8 cellular contexts compared by ENCODE assay signal in the genomic region with DNA sequence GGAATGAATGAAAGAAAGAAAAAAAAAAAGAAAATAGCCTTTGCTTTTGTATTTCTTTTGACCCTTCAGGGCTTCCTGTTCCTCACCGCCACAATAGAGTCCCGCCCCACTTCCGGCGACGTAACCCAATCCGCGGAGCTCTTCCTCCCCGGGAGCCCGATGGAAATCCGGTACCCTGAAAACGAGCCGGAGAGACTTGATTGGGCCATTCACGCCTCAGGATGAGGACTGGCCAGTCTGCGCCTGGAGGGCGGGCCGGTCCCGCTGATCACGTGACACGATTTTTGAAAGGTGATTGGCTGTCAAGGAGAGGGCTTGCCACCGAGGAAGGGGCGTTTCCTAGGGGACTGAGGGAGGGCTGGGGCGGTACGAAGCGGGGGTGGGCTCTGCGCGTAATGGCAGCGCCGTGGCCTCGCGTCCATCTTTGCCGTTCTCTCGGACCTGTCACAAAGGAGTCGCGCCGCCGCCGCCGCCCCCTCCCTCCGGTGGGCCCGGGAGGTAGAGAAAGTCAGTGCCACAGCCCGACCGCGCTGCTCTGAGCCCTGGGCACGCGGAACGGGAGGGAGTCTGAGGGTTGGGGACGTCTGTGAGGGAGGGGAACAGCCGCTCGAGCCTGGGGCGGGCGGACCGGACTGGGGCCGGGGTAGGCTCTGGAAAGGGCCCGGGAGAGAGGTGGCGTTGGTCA. TPM values are rescaled to one million over a fixed set of nuclear protein-coding genes. Genes with fewer than 3 reads are reported as not detected.
DNase-seq lines count a peak whose midpoint lies in the region; ATAC-seq and TF ChIP-seq lines count a peak whose summit lies in the region.

A gene with protein sequence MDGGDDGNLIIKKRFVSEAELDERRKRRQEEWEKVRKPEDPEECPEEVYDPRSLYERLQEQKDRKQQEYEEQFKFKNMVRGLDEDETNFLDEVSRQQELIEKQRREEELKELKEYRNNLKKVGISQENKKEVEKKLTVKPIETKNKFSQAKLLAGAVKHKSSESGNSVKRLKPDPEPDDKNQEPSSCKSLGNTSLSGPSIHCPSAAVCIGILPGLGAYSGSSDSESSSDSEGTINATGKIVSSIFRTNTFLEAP (minus strand): TSS at position 95 of the 685 bp plus-strand sequence. CDS start 12,185 bp downstream, outside the sequence.
A gene (plus strand): TSS at position 385 of the 685 bp plus-strand sequence. CDS start 18,330 bp downstream, outside the sequence.

- intact Hi-C loops in spleen (cut with DNase I; ENCODE audit: low total_unique reads): no loop called here

- DNase-seq in AG09309 (ENCODE audit: low read depth) (peak; percentile 98), NCI-H446 (lab: John Stamatoyannopoulos, UW) (peak; percentile 88 to 97), inferior parietal cortex (ENCODE audit: extremely low spot score) (peak; percentile 100), spleen (peak; percentile 99)
- peak; percentile 99 for DNase-seq in activated CD4-positive, CD25-positive, alpha-beta regulatory T cell treated with anti-CD3 and anti-CD28 coated beads, Interleukin-2, amount 50 U/mL, for 16 hours (ENCODE audit: low read depth, low spot score)
- DNase-seq in central memory CD8-positive, alpha-beta T cell (ENCODE audit: low spot score in 2 of 2): peak; percentile 96 to 100

- H3K36me3 Mint-ChIP-seq in central memory CD8-positive, alpha-beta T cell (ENCODE audit: insufficient read depth): peaks cover 15% of the 10 kb centered on the region

- peaks cover 19 to 88% (median 62%) of the 10 kb centered on the region in 6 donors for H3K4me1 ChIP-seq in spleen

- no peaks in the 10 kb centered on the region for H3K27me3 Mint-ChIP-seq in central memory CD8-positive, alpha-beta T cell

- peaks cover 56% of the 10 kb centered on the region for H3K4me1 Mint-ChIP-seq in central memory CD8-positive, alpha-beta T cell

- peak within 1 kb of the TSS; percentile 89 to 98 (median 94) for H3K27ac ChIP-seq in spleen

- no peaks in the 10 kb centered on the region for H3K9me3 ChIP-seq in spleen

- H3K27me3 ChIP-seq in spleen (replicated peaks in 1 of 7): no peaks in the 10 kb centered on the region

- peak; percentile 86 for ATAC-seq in GM19025 (IDR thresholded peaks at IDR 0.05; ENCODE audit: low read depth, unreplicated experiment)
- ATAC-seq in HG03342 (IDR thresholded peaks at IDR 0.05; ENCODE audit: unreplicated experiment): peak; percentile 86
- ATAC-seq in central memory CD8-positive, alpha-beta T cell (replicated peaks; ENCODE audit: extremely low read depth, poor library complexity, severe bottlenecking): peak; percentile 89

- peak within 1 kb of the TSS; percentile 99 for H3K4me3 ChIP-seq in AG09309 (ENCODE audit: control insufficient read depth, low read depth, low read length)
- H3K4me3 ChIP-seq in spleen: peak within 1 kb of the TSS; percentile 68 to 98 (median 90)

- 0 to 1% (median 0%) methylated on average over 33 to 55 of the region's 55 CpGs for WGBS in spleen, 5 donors

- TF ChIP-seq POLR2A in spleen (IDR thresholded peaks at IDR 0.05): peak in 2 of 3 donors; percentile 56 to 62

- H3K4me3 Mint-ChIP-seq in central memory CD8-positive, alpha-beta T cell: peak within 1 kb of the TSS; percentile 94

- peaks cover 0 to 10% (median 0%) of the 10 kb centered on the region in 6 donors for H3K36me3 ChIP-seq in spleen

- peak within 1 kb of the TSS; percentile 98 for H3K27ac Mint-ChIP-seq in central memory CD8-positive, alpha-beta T cell (ENCODE audit: low read depth)

- H3K9me3 Mint-ChIP-seq in central memory CD8-positive, alpha-beta T cell: no peaks in the 10 kb centered on the region

- no peak for TF ChIP-seq CTCF in AG09309 (IDR thresholded peaks at IDR 0.05; ENCODE audit: control insufficient read depth, insufficient read depth, low read depth, low read length, missing control alignments)
- TF ChIP-seq CTCF in spleen (IDR thresholded peaks at IDR 0.05 in 8 of 11, conservative IDR thresholded peaks at IDR 0.05 in 3 of 11): peak in 3 of 11 experiments; percentile 8 to 46 (median 8)

RNA-seq across cellular contexts. Expression of the first gene that starts in this region (rescaled TPM):
- total RNA-seq in spleen: 100 to 1,000 TPM in 3 of 7 donors, 10 to 100 TPM in 4; 75.8 to 128 (median 99.8) TPM
- 10 to 100 TPM; 64.6 to 92.3 (median 66.7) TPM for polyA plus RNA-seq in spleen

RNA-seq across cellular contexts. Expression of the second gene that starts in this region (rescaled TPM):
- 10 to 100 TPM; 28.4 to 38.8 (median 31.1) TPM for total RNA-seq in spleen
- 1 to 10 TPM; 7.3 to 9.1 (median 8.3) TPM for polyA plus RNA-seq in spleen

Comparison
In these comparisons a context has a peak if more than half of its experiments do, and no peak if none do; other contexts are left out.
1. Peak in every context shown above with its lines: DNase-seq, ATAC-seq, H3K4me3 ChIP-seq and H3K27ac ChIP-seq.